In genomic region chr10:31172925-31173324, GRCh38 we compare ENCODE assay signal across 29 cellular contexts.
"Had no signal": no experiment of that assay in that cellular context is flagged by ENCODE, and none has a peak within 500 bp of the region (broad histone marks: within the 10 kb centered on the region; RNA-seq: fewer than 3 reads in every experiment).

No MANE protein-coding gene starts in this region.

- H3K36me3 ChIP-seq: stomach, suprapubic skin, thoracic aorta, thyroid gland, tibial artery, tibial nerve, transverse colon, upper lobe of left lung, upper lobe of right lung, uterus, vagina had no signal

- H3K4me1 ChIP-seq: stomach, suprapubic skin, testis, thyroid gland, tibial artery, tibial nerve, transverse colon, upper lobe of left lung, upper lobe of right lung, uterus, vagina had no signal

- H3K4me3 Mint-ChIP-seq: stimulated activated effector memory CD8-positive, alpha-beta T cell treated with anti-CD3 and anti-CD28 coated beads, Interleukin-12 subunit alpha, Interleukin-12 subunit beta, amount 100 ng/mL, for 72 hours; stimulated activated memory B cell treated with anti-CD40 and anti-IgM and Interleukin-4, amounts not matched to agents 10 μg/mL and 1 μg/mL and 100 μg/mL, for 72 hours; stimulated activated naive B cell treated with anti-CD40 and anti-IgM and Interleukin-4, amounts not matched to agents 10 μg/mL and 1 μg/mL and 100 μg/mL, for 72 hours; stimulated activated naive CD8-positive, alpha-beta T cell treated with anti-CD3 and anti-CD28 coated beads, Interleukin-15, amount 100 ng/mL, for 72 hours; stimulated activated naive CD8-positive, alpha-beta T cell treated with anti-CD3 and anti-CD28 coated beads, Interleukin-15, Interleukin-2, amounts not matched to agents 100 ng/mL and 50 ng/mL, for 24 hours; type B pancreatic cell had no signal

- H3K36me3 Mint-ChIP-seq: stimulated activated effector memory CD8-positive, alpha-beta T cell treated with anti-CD3 and anti-CD28 coated beads, Interleukin-12 subunit alpha, Interleukin-12 subunit beta, amount 100 ng/mL, for 72 hours; type B pancreatic cell had no signal

- DNase-seq: stimulated activated CD4-positive, alpha-beta T cell treated with anti-CD3 and anti-CD28 coated beads, Interleukin-2, amount 100 ng/mL, for 48 hours; stimulated activated CD4-positive, alpha-beta T cell treated with anti-CD3 and anti-CD28 coated beads, Interleukin-4, amount 100 ng/mL, for 1 hour; stimulated activated CD4-positive, alpha-beta T cell treated with anti-CD3 and anti-CD28 coated beads, Interleukin-4, amount 100 ng/mL, for 24 hours; stimulated activated CD4-positive, alpha-beta T cell treated with anti-CD3 and anti-CD28 coated beads, Interleukin-4, amount 100 ng/mL, for 4 hours; stimulated activated CD8-positive, alpha-beta memory T cell treated with anti-CD3 and anti-CD28 coated beads, Interleukin-4, amount 100 ng/mL, for 48 hours; stimulated activated naive B cell treated with anti-CD40 and anti-IgM and Interleukin-4, amounts not matched to agents 10 μg/mL and 1 μg/mL and 100 μg/mL, for 72 hours; stimulated activated naive CD4-positive, alpha-beta T cell; stimulated activated naive CD4-positive, alpha-beta T cell treated with Interleukin-2 at 50 U/mL for 16 hours; stimulated activated naive CD8-positive, alpha-beta T cell treated with anti-CD3 and anti-CD28 coated beads, Interleukin-15, amount 100 ng/mL, for 72 hours; stimulated activated naive CD8-positive, alpha-beta T cell treated with anti-CD3 and anti-CD28 coated beads, Interleukin-15, Interleukin-2, amounts not matched to agents 100 U/mL and 50 U/mL, for 24 hours; stomach; substantia nigra; testis; thyroid gland; tibial artery; transverse colon; trophoblast cell; upper lobe of left lung; upper lobe of right lung; uterus had no signal

- H3K27me3 Mint-ChIP-seq: stimulated activated naive B cell treated with anti-CD40 and anti-IgM and Interleukin-4, amounts not matched to agents 10 μg/mL and 1 μg/mL and 100 μg/mL, for 72 hours; stimulated activated naive CD8-positive, alpha-beta T cell treated with anti-CD3 and anti-CD28 coated beads, Interleukin-15, amount 100 ng/mL, for 72 hours had no signal

- H3K27ac Mint-ChIP-seq: stimulated activated effector memory CD8-positive, alpha-beta T cell treated with anti-CD3 and anti-CD28 coated beads, Interleukin-12 subunit alpha, Interleukin-12 subunit beta, amount 100 ng/mL, for 72 hours; stimulated activated memory B cell treated with anti-CD40 and anti-IgM and Interleukin-4, amounts not matched to agents 10 μg/mL and 1 μg/mL and 100 μg/mL, for 72 hours; stimulated activated naive B cell treated with anti-CD40 and anti-IgM and Interleukin-4, amounts not matched to agents 10 μg/mL and 1 μg/mL and 100 μg/mL, for 72 hours; stimulated activated naive CD8-positive, alpha-beta T cell treated with anti-CD3 and anti-CD28 coated beads, Interleukin-15, amount 100 ng/mL, for 72 hours; stimulated activated naive CD8-positive, alpha-beta T cell treated with anti-CD3 and anti-CD28 coated beads, Interleukin-15, Interleukin-2, amounts not matched to agents 100 ng/mL and 50 ng/mL, for 24 hours; type B pancreatic cell had no signal

- H3K9me3 ChIP-seq: suprapubic skin, testis, thoracic aorta, thyroid gland, upper lobe of right lung, uterus had no signal

- H3K27me3 ChIP-seq: stomach, suprapubic skin, testis, thyroid gland, tibial artery, tibial nerve, transverse colon, upper lobe of left lung, upper lobe of right lung, uterus, vagina had no signal

- FAIRE-seq: urothelium cell line had no signal

- H3K4me3 ChIP-seq: stomach, suprapubic skin, testis, thoracic aorta, thyroid gland, tibial artery, tibial nerve, transverse colon, upper lobe of left lung, upper lobe of right lung, uterus, vagina had no signal

- H3K27ac ChIP-seq: stomach, suprapubic skin, testis, thoracic aorta, thyroid gland, tibial artery, tibial nerve, transverse colon, upper lobe of left lung, upper lobe of right lung, uterus, vagina had no signal

- ATAC-seq: stimulated activated effector memory CD8-positive, alpha-beta T cell treated with anti-CD3 and anti-CD28 coated beads, Interleukin-12 subunit alpha, Interleukin-12 subunit beta, amount 100 ng/mL, for 72 hours; stimulated activated memory B cell treated with anti-CD40 and anti-IgM and Interleukin-4, amounts not matched to agents 10 μg/mL and 1 μg/mL and 100 μg/mL, for 72 hours; stimulated activated naive B cell treated with anti-CD40 and anti-IgM and Interleukin-4, amounts not matched to agents 10 μg/mL and 1 μg/mL and 100 μg/mL, for 72 hours; stimulated activated naive CD8-positive, alpha-beta T cell treated with anti-CD3 and anti-CD28 coated beads, Interleukin-15, amount 100 ng/mL, for 72 hours; stimulated activated naive CD8-positive, alpha-beta T cell treated with anti-CD3 and anti-CD28 coated beads, Interleukin-15, Interleukin-2, amounts not matched to agents 100 U/mL and 50 U/mL, for 24 hours; upper lobe of right lung had no signal

- H3K4me1 Mint-ChIP-seq: stimulated activated effector memory CD8-positive, alpha-beta T cell treated with anti-CD3 and anti-CD28 coated beads, Interleukin-12 subunit alpha, Interleukin-12 subunit beta, amount 100 ng/mL, for 72 hours; stimulated activated memory B cell treated with anti-CD40 and anti-IgM and Interleukin-4, amounts not matched to agents 10 μg/mL and 1 μg/mL and 100 μg/mL, for 72 hours; stimulated activated naive CD8-positive, alpha-beta T cell treated with anti-CD3 and anti-CD28 coated beads, Interleukin-15, amount 100 ng/mL, for 72 hours had no signal
